Comparison of ENCODE assay signal across 1 cellular context in the genomic region with DNA sequence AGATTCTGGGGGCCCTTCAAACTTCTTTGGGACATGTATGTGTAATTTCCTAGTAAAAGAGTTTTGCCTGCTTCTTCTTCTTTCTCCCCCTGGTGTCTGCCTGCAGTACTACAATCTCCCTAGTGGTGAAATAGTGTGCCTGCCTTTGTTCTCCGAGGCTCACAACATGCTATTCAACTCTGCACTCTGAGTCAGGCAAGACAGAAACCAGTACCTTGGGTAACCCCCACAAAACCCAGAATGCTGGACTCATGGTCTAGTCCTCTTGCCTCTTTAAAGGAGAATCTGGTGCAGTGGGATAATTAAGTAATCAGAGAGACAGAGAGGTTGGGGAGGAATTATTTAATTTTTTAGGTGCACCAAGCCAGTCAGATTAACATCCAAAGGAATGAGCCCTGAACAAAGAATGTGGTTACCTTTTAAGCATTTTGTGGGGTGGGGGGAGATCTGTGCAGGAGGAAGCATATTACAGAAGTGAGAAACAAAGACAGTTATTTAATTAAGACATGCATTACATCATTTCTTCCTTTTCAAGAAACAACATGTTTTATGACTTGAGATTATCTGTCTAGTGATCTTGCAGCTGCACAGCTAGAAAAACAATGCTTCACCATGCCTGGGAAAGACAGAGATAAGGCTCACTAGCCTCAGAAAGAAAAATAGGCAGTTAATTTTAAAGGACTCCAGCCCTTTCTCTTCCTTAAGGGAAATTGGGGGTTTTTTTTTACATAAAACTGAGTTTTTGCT.
TF ChIP-seq lines count a peak whose summit lies in the region.

No MANE protein-coding gene starts in this region.

TF ChIP-seq in K562, 482 proteins besides CTCF, POLR2A, EP300 and RAD21 (continued from another document):
- TF ChIP-seq CREB3 (tag; conservative IDR thresholded peaks at IDR 0.05; ENCODE audit: low read depth) (no peak), SAFB2 (IDR thresholded peaks at IDR 0.05; ENCODE audit: borderline replicate concordance, low read depth, low read length, severe bottlenecking) (no peak), FUS (optimal IDR thresholded peaks at IDR 0.05; ENCODE audit: low read depth, low read length) (no peak), ZNF316 (IDR thresholded peaks at IDR 0.05) (no peak), ELF4 (CRISPR knock-in tag; IDR thresholded peaks at IDR 0.05) (no peak), ZBED1 (IDR thresholded peaks at IDR 0.05) (no peak), SMAD4 (CRISPR knock-in tag; conservative IDR thresholded peaks at IDR 0.05) (no peak), NCOA2 (IDR thresholded peaks at IDR 0.05; ENCODE audit: partially characterized antibody in 2 of 2) (no peak), ELF1 (tag; IDR thresholded peaks at IDR 0.05) (no peak), DMBX1 (CRISPR knock-in tag; IDR thresholded peaks at IDR 0.05; ENCODE audit: borderline replicate concordance) (peak; percentile 73; the same call in 1 of the 2 replicates), TARDBP (IDR thresholded peaks at IDR 0.05) (no peak), BRD4 (IDR thresholded peaks at IDR 0.05) (no peak), ZBTB26 (CRISPR knock-in tag; IDR thresholded peaks at IDR 0.05) (no peak), ZNF274 (IDR thresholded peaks at IDR 0.05; ENCODE audit: borderline replicate concordance, low read depth, low read length) (no peak), JUNB (CRISPR knock-in tag; conservative IDR thresholded peaks at IDR 0.05) (no peak), TEAD4 (IDR thresholded peaks at IDR 0.05; ENCODE audit: low read length) (peak; percentile 86), TEAD4 (CRISPR knock-in tag; IDR thresholded peaks at IDR 0.05; ENCODE audit: borderline replicate concordance) (no peak), DLX4 (CRISPR knock-in tag; IDR thresholded peaks at IDR 0.05) (no peak), NR2C2 (CRISPR knock-in tag; IDR thresholded peaks at IDR 0.05) (no peak), NR2C2 (tag; IDR thresholded peaks at IDR 0.05) (peak; percentile 52; the same call in 1 of the 2 replicates), SIN3B (IDR thresholded peaks at IDR 0.05; ENCODE audit: low read depth) (0 out of 2 replicates have a peak, but pooled peaks have one; percentile 36), FOXJ2 (tag; IDR thresholded peaks at IDR 0.05) (no peak), XRCC5 (IDR thresholded peaks at IDR 0.05; ENCODE audit: low read depth, low read length) (no peak), MEIS2 (IDR thresholded peaks at IDR 0.05; ENCODE audit: partially characterized antibody) (peak; percentile 65), U2AF2 (optimal IDR thresholded peaks at IDR 0.05; ENCODE audit: low read depth, low read length) (no peak), SRSF1 (IDR thresholded peaks at IDR 0.05; ENCODE audit: low read depth, low read length) (no peak), ARID4B (CRISPR knock-in tag; IDR thresholded peaks at IDR 0.05) (no peak), MTA2 (IDR thresholded peaks at IDR 0.05; ENCODE audit: low read depth) (peak; percentile 22; the same call in 1 of the 2 replicates), GTF3C2 (IDR thresholded peaks at IDR 0.05; ENCODE audit: borderline replicate concordance, extremely low read depth, insufficient read length) (no peak), MLX (CRISPR knock-in tag; conservative IDR thresholded peaks at IDR 0.05) (no peak), CHD2 (IDR thresholded peaks at IDR 0.05; ENCODE audit: low read depth, low read length) (no peak), SUPT5H (IDR thresholded peaks at IDR 0.05) (no peak), PTBP1 (IDR thresholded peaks at IDR 0.05; ENCODE audit: low read depth, low read length) (no peak)
- TF ChIP-seq, protein P1, sequence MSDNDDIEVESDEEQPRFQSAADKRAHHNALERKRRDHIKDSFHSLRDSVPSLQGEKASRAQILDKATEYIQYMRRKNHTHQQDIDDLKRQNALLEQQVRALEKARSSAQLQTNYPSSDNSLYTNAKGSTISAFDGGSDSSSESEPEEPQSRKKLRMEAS (CRISPR knock-in tag; IDR thresholded peaks at IDR 0.05), result no peak
TF ChIP-seq in K562: peak in this region for 64.
